In the genomic region with DNA sequence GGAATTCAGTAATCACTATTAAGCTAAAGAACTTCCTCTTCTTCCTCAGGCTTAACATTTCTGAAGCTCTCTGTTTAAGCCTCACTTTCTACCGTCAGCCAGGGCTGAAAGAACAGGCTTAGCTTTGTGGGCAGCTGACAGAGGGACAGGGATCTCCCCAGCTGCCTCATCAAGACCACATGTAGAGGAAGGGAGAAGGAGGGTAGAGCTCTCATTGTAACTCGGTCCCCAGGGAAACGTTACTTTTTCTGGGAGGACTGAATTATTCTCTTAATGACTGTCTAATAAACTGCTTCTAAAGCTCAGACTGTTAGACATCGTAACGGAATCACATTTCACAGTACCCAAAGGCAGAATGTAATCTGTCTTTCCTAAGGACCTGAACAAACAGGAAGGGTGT, we compare ENCODE assay signal across 11 cellular contexts.
DNase-seq lines count a peak whose midpoint lies in the region; ATAC-seq and TF ChIP-seq lines count a peak whose summit lies in the region.
"Had no signal": no experiment of that assay in that cellular context is flagged by ENCODE, and none has a peak within 500 bp of the region (broad histone marks: within the 10 kb centered on the region; RNA-seq: fewer than 3 reads in every experiment).

No MANE protein-coding gene starts in this region.

- 61 to 70% methylated on average over 5 of the region's 5 CpGs for WGBS in ectodermal cell, 2 experiments
- 8 to 17% (median 17%) methylated on average over 5 of the region's 5 CpGs for WGBS in psoas muscle, 3 donors

- H3K27me3 ChIP-seq in ectodermal cell (ENCODE audit: control insufficient read depth, insufficient read depth, low read length, poor library complexity, severe bottlenecking) (no peaks in the 10 kb centered on the region), psoas muscle (ENCODE audit: insufficient read depth in 3 of 3, low read length in 2 of 3) (no peaks in the 10 kb centered on the region)

- no peak for TF ChIP-seq CTCF in psoas muscle (IDR thresholded peaks at IDR 0.05)

- intact Hi-C loops in psoas muscle (cut with DNase I): no loop called here

- H3K36me3 ChIP-seq in ectodermal cell (ENCODE audit: control insufficient read depth, insufficient read depth, low read length) (peaks cover 10% of the 10 kb centered on the region), psoas muscle (ENCODE audit: insufficient read depth in 1 of 2, low read depth in 1 of 2) (no peaks in the 10 kb centered on the region)

- DNase-seq in NCI-H1417 (lab: John Stamatoyannopoulos, UW): peak in 2 of 3 experiments; percentile 14 to 66
- DNase-seq in NCI-H1417 treated with DMSO at 0.1 percent for 48 hours (lab: John Stamatoyannopoulos, UW): no peak
- DNase-seq in psoas muscle: no peak
- DNase-seq: activated effector memory CD4-positive, alpha-beta T cell treated with Interleukin-2 at 50 U/mL for 16 hours; NCI-H526 had no signal

- H3K27ac ChIP-seq in ectodermal cell (ENCODE audit: insufficient read depth, low read depth, low read length, poor library complexity, severe bottlenecking) (peak overlapping the region; percentile 55), temporal lobe (ENCODE audit: low read depth, low read length) (peak overlapping the region; percentile 70), psoas muscle (no peak overlapping the region)
- H3K27ac ChIP-seq: 22Rv1 had no signal

- H3K9me3 ChIP-seq in ectodermal cell (ENCODE audit: control insufficient read depth, low read length): no peaks in the 10 kb centered on the region
- no peaks in the 10 kb centered on the region for H3K9me3 ChIP-seq in psoas muscle

- H3K4me3 ChIP-seq in ectodermal cell (ENCODE audit: insufficient read depth, low read depth, low read length) (no peak overlapping the region), psoas muscle (no peak overlapping the region)

- peaks cover 26% of the 10 kb centered on the region for H3K4me1 ChIP-seq in ectodermal cell (ENCODE audit: control insufficient read depth, insufficient read depth, low read length)
- no peaks in the 10 kb centered on the region for H3K4me1 ChIP-seq in psoas muscle

- peak; percentile 45 for ATAC-seq in HG03558 (IDR thresholded peaks at IDR 0.05; ENCODE audit: extremely low read depth, unreplicated experiment)
- no peak for ATAC-seq in GM21576 (IDR thresholded peaks at IDR 0.05; ENCODE audit: unreplicated experiment)
- ATAC-seq in psoas muscle: no peak
- ATAC-seq in GM18517 (IDR thresholded peaks at IDR 0.05; ENCODE audit: unreplicated experiment): no peak

Comparison
In these comparisons a context has a peak if more than half of its experiments do, and no peak if none do; other contexts are left out.
1. DNase-seq: peak in NCI-H1417 (2 of 3); none in NCI-H1417 treated with DMSO at 0.1 percent for 48 hours (single experiment) and psoas muscle (0 of 2).